19 cellular contexts compared by ENCODE assay signal in genomic region chr5:171392585-171393159, GRCh38. TPM values are rescaled to one million over a fixed set of nuclear protein-coding genes. Genes with fewer than 3 reads are reported as not detected.
DNase-seq lines count a peak whose midpoint lies in the region; ATAC-seq and TF ChIP-seq lines count a peak whose summit lies in the region.
"Had no signal": no experiment of that assay in that cellular context is flagged by ENCODE, and none has a peak within 500 bp of the region (broad histone marks: within the 10 kb centered on the region; RNA-seq: fewer than 3 reads in every experiment).

No MANE protein-coding gene starts in this region.

- peaks cover 100% of the 10 kb centered on the region for H3K79me2 ChIP-seq in Karpas-422 (ENCODE audit: low read length)

- TF ChIP-seq CTCF in neural crest cell (conservative IDR thresholded peaks at IDR 0.05) = peak; percentile 28
- no peak for TF ChIP-seq CTCF in endothelial cell (IDR thresholded peaks at IDR 0.05; ENCODE audit: unreplicated experiment)

- H3K4me3 ChIP-seq in Karpas-422 (ENCODE audit: low read length) = no peak overlapping the region
- H3K4me3 ChIP-seq: ascending aorta, ovary had no signal

- H2AFZ ChIP-seq in Karpas-422 (ENCODE audit: low read length) = no peak overlapping the region

- CTCF ChIA-PET in activated CD4-positive, alpha-beta T cell treated with anti-CD3 and anti-CD28 coated beads, Interleukin-2, amount 10 ng/mL, durations not matched to agents 7 days and 5 days (lab: Charles Lee) = interaction anchor here (0.7 kb wide), 1 partner anchor 615 kb away, joined by 3 read pairs; no protein-coding TSS in a partner anchor

- no peaks in the 10 kb centered on the region for H3K9me3 ChIP-seq in Karpas-422 (ENCODE audit: low read length)
- H3K9me3 ChIP-seq: ascending aorta, ovary had no signal

- no peak overlapping the region for H3K4me3 Mint-ChIP-seq in activated CD4-positive, alpha-beta T cell treated with anti-CD3 and anti-CD28 coated beads, Interleukin-2, amount 10 ng/mL, durations not matched to agents 7 days and 5 days
- no peak overlapping the region for H3K4me3 Mint-ChIP-seq in activated naive CD8-positive, alpha-beta T cell treated with anti-CD3 and anti-CD28 coated beads, Interleukin-2, amount 10 ng/mL, durations not matched to agents 7 days and 5 days
- peak overlapping the region; percentile 97 for H3K4me3 Mint-ChIP-seq in neural crest cell
- H3K4me3 Mint-ChIP-seq in endothelial cell (ENCODE audit: unreplicated experiment) = no peak overlapping the region

- no peak overlapping the region for H3K4me2 ChIP-seq in Karpas-422 (ENCODE audit: low read depth, low read length, poor library complexity, severe bottlenecking)

- no peak overlapping the region for H3K9ac ChIP-seq in Karpas-422 (ENCODE audit: low read length)

- peaks cover 100% of the 10 kb centered on the region for H4K20me1 ChIP-seq in Karpas-422 (ENCODE audit: insufficient read depth, low read depth, low read length)

- no peak for ATAC-seq in activated naive CD8-positive, alpha-beta T cell treated with anti-CD3 and anti-CD28 coated beads, Interleukin-2, amount 10 ng/mL, durations not matched to agents 7 days and 5 days (ENCODE audit: low read depth)
- no peak for ATAC-seq in HG03442 (IDR thresholded peaks at IDR 0.05; ENCODE audit: unreplicated experiment)

- POLR2A ChIA-PET in activated CD4-positive, alpha-beta T cell treated with anti-CD3 and anti-CD28 coated beads, Interleukin-2, amount 10 ng/mL, durations not matched to agents 7 days and 5 days (lab: Charles Lee) = no interaction called here
- POLR2A ChIA-PET in activated naive CD8-positive, alpha-beta T cell treated with anti-CD3 and anti-CD28 coated beads, Interleukin-2, amount 10 ng/mL, durations not matched to agents 7 days and 5 days (lab: Charles Lee) = interaction anchor here (0.7 kb wide), 1 partner anchor 86 kb away, joined by 3 read pairs; no protein-coding TSS in a partner anchor

- peaks cover 95% of the 10 kb centered on the region for H3K36me3 ChIP-seq in Karpas-422 (ENCODE audit: insufficient read depth, low read length)
- H3K36me3 ChIP-seq: ovary had no signal

- H3K27me3 ChIP-seq in Karpas-422 (ENCODE audit: low read length) = no peaks in the 10 kb centered on the region
- H3K27me3 ChIP-seq: ascending aorta, ovary had no signal

- peaks cover 76% of the 10 kb centered on the region for H3K36me3 Mint-ChIP-seq in activated CD4-positive, alpha-beta T cell treated with anti-CD3 and anti-CD28 coated beads, Interleukin-2, amount 10 ng/mL, durations not matched to agents 7 days and 5 days (ENCODE audit: low read depth)
- H3K36me3 Mint-ChIP-seq in activated naive CD8-positive, alpha-beta T cell treated with anti-CD3 and anti-CD28 coated beads, Interleukin-2, amount 10 ng/mL, durations not matched to agents 7 days and 5 days = peaks cover 61% of the 10 kb centered on the region
- H3K36me3 Mint-ChIP-seq in neural crest cell (ENCODE audit: low read depth) = peaks cover 59% of the 10 kb centered on the region
- peaks cover 33% of the 10 kb centered on the region for H3K36me3 Mint-ChIP-seq in endothelial cell (ENCODE audit: low read depth, unreplicated experiment)

- no peaks in the 10 kb centered on the region for H3K9me3 Mint-ChIP-seq in activated CD4-positive, alpha-beta T cell treated with anti-CD3 and anti-CD28 coated beads, Interleukin-2, amount 10 ng/mL, durations not matched to agents 7 days and 5 days
- no peaks in the 10 kb centered on the region for H3K9me3 Mint-ChIP-seq in activated naive CD8-positive, alpha-beta T cell treated with anti-CD3 and anti-CD28 coated beads, Interleukin-2, amount 10 ng/mL, durations not matched to agents 7 days and 5 days
- H3K9me3 Mint-ChIP-seq in neural crest cell (no peaks in the 10 kb centered on the region), endothelial cell (ENCODE audit: unreplicated experiment) (no peaks in the 10 kb centered on the region)

- H3K27me3 Mint-ChIP-seq in activated CD4-positive, alpha-beta T cell treated with anti-CD3 and anti-CD28 coated beads, Interleukin-2, amount 10 ng/mL, durations not matched to agents 7 days and 5 days = no peaks in the 10 kb centered on the region
- no peaks in the 10 kb centered on the region for H3K27me3 Mint-ChIP-seq in activated naive CD8-positive, alpha-beta T cell treated with anti-CD3 and anti-CD28 coated beads, Interleukin-2, amount 10 ng/mL, durations not matched to agents 7 days and 5 days
- peaks cover 20% of the 10 kb centered on the region for H3K27me3 Mint-ChIP-seq in neural crest cell (ENCODE audit: low read depth)
- peaks cover 1% of the 10 kb centered on the region for H3K27me3 Mint-ChIP-seq in endothelial cell (ENCODE audit: unreplicated experiment)

- H3K4me1 ChIP-seq in Karpas-422 (ENCODE audit: low read length) = peaks cover 42% of the 10 kb centered on the region

- peak overlapping the region; percentile 76 for H3K27ac Mint-ChIP-seq in activated CD4-positive, alpha-beta T cell treated with anti-CD3 and anti-CD28 coated beads, Interleukin-2, amount 10 ng/mL, durations not matched to agents 7 days and 5 days
- H3K27ac Mint-ChIP-seq in activated naive CD8-positive, alpha-beta T cell treated with anti-CD3 and anti-CD28 coated beads, Interleukin-2, amount 10 ng/mL, durations not matched to agents 7 days and 5 days = peak overlapping the region; percentile 30
- H3K27ac Mint-ChIP-seq in neural crest cell (ENCODE audit: unreplicated experiment) (no peak overlapping the region), endothelial cell (ENCODE audit: unreplicated experiment) (no peak overlapping the region)

- H3K4me1 Mint-ChIP-seq in activated CD4-positive, alpha-beta T cell treated with anti-CD3 and anti-CD28 coated beads, Interleukin-2, amount 10 ng/mL, durations not matched to agents 7 days and 5 days = peaks cover 61% of the 10 kb centered on the region
- peaks cover 59% of the 10 kb centered on the region for H3K4me1 Mint-ChIP-seq in activated naive CD8-positive, alpha-beta T cell treated with anti-CD3 and anti-CD28 coated beads, Interleukin-2, amount 10 ng/mL, durations not matched to agents 7 days and 5 days
- H3K4me1 Mint-ChIP-seq in neural crest cell = peaks cover 61% of the 10 kb centered on the region
- H3K4me1 Mint-ChIP-seq in endothelial cell (ENCODE audit: unreplicated experiment) = peaks cover 23% of the 10 kb centered on the region

- no peaks in the 10 kb centered on the region for H3K9me2 ChIP-seq in Karpas-422 (replicated peaks; ENCODE audit: insufficient read depth, low read length)

- H3K27ac ChIP-seq in Karpas-422 (ENCODE audit: low read length) = no peak overlapping the region
- H3K27ac ChIP-seq: ascending aorta, ovary had no signal

- no peak for DNase-seq in activated CD4-positive, alpha-beta T cell treated with anti-CD3 and anti-CD28 coated beads, Interleukin-2, amount 10 ng/mL, durations not matched to agents 7 days and 5 days
- no peak for DNase-seq in activated CD4-positive, alpha-beta T cell treated with anti-CD3 and anti-CD28 coated beads for 4 hours
- DNase-seq in Karpas-422 (peak; percentile 39), neural crest cell (ENCODE audit: low read depth, low spot score) (no peak), endothelial cell (ENCODE audit: low spot score) (no peak), DMS153 (lab: John Stamatoyannopoulos, UW) (no peak)
- no peak for DNase-seq in activated naive CD8-positive, alpha-beta T cell treated with anti-CD3 and anti-CD28 coated beads, Interleukin-2, amount 10 ng/mL, durations not matched to agents 7 days and 5 days
- DNase-seq: DMS 273 treated with DMSO at 0.1 percent for 48 hours, HCEC 1CT, Kasumi-1, NCI-H2081, NCI-H69, ovary, small intestine, substantia nigra, T-helper 9 cell had no signal

RNA-seq across cellular contexts. Expression of gene NPM1, which starts 5.0 kb away (rescaled TPM):
- 1,000 to 10,000 TPM; 1,050 to 1,562 TPM for total RNA-seq in activated CD4-positive, alpha-beta T cell treated with anti-CD3 and anti-CD28 coated beads, Interleukin-2, amount 10 ng/mL, durations not matched to agents 7 days and 5 days
- total RNA-seq in Karpas-422 (2014; rRNA removed; shearing (Covaris generic); ENCODE audit: low replicate concordance) = 1,235 and 1,970 TPM in 2 replicates
- 1,000 to 10,000 TPM in 1 of 2 experiments, 100 to 1,000 TPM in 1; 993 to 1,002 TPM for total RNA-seq in activated naive CD8-positive, alpha-beta T cell treated with anti-CD3 and anti-CD28 coated beads, Interleukin-2, amount 10 ng/mL, durations not matched to agents 7 days and 5 days
- 2,514 and 2,574 TPM in 2 replicates for total RNA-seq in neural crest cell
- total RNA-seq in endothelial cell (ENCODE audit: unreplicated experiment) = 1,016 TPM

RNA-seq across cellular contexts. Expression of gene FGF18, which starts 26.8 kb away (rescaled TPM):
- total RNA-seq in activated CD4-positive, alpha-beta T cell treated with anti-CD3 and anti-CD28 coated beads, Interleukin-2, amount 10 ng/mL, durations not matched to agents 7 days and 5 days = under 1 TPM; 0.10 to 0.12 TPM
- total RNA-seq in Karpas-422 (2014; rRNA removed; shearing (Covaris generic); ENCODE audit: low replicate concordance) = 0.29 TPM in 1 of 2 replicates, not detected in the other
- total RNA-seq in activated naive CD8-positive, alpha-beta T cell treated with anti-CD3 and anti-CD28 coated beads, Interleukin-2, amount 10 ng/mL, durations not matched to agents 7 days and 5 days = under 1 TPM in 1 of 2 experiments, not detected in 1; 0.25 TPM
- 2.4 TPM in 2 replicates for total RNA-seq in neural crest cell
- 0.13 TPM for total RNA-seq in endothelial cell (ENCODE audit: unreplicated experiment)
- total RNA-seq: lung microvascular endothelial cell had no signal

Comparison
In these comparisons a context has a peak if more than half of its experiments do, and no peak if none do; other contexts are left out.
1. H3K27ac Mint-ChIP-seq: peak in activated CD4-positive, alpha-beta T cell treated with anti-CD3 and anti-CD28 coated beads, Interleukin-2, amount 10 ng/mL, durations not matched to agents 7 days and 5 days (single experiment) and activated naive CD8-positive, alpha-beta T cell treated with anti-CD3 and anti-CD28 coated beads, Interleukin-2, amount 10 ng/mL, durations not matched to agents 7 days and 5 days (single experiment); none in neural crest cell (single experiment) and endothelial cell (single experiment).